Comparison of ENCODE assay signal across 10 cellular contexts in the genomic region with DNA sequence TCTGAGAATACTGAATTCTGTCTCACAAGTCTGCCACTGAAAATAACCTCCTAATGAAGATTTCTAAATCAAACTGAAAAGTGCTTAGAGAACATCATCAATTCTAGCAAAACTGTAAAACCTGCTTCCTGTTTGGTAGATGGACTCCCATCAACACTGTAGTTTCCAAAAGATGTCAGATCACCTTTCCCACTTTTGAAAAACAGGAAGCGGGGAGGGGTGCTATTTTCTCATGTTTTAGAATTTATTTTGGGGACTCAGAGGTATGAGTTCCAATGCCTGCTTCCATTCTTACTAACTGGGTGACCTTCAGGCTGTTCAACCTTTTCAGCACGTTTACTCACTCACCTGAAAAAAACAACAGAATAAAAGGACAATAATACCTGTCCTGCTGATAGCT. TPM values are rescaled to one million over a fixed set of nuclear protein-coding genes. Genes with fewer than 3 reads are reported as not detected.
A peak's percentile ranks its signal among the peaks of the same experiment; 100 is the strongest.
DNase-seq lines count a peak whose midpoint lies in the region; ATAC-seq, FAIRE-seq and TF ChIP-seq lines count a peak whose summit lies in the region.
"Had no signal": no experiment of that assay in that cellular context is flagged by ENCODE, and none has a peak within 500 bp of the region (broad histone marks: within the 10 kb centered on the region; RNA-seq: fewer than 3 reads in every experiment).

No MANE protein-coding gene starts in this region.

- no peaks in the 10 kb centered on the region for H3K27me3 Mint-ChIP-seq in Caco-2 (ENCODE audit: insufficient read depth, unreplicated experiment)

- peak overlapping the region; percentile 59 for H3K9ac ChIP-seq in endothelial cell of umbilical vein (replicated peaks; ENCODE audit: extremely low read depth, insufficient read depth, low read length)
- no peak overlapping the region for H3K9ac ChIP-seq in parathyroid adenoma

- TF ChIP-seq CTCF in Caco-2 (IDR thresholded peaks at IDR 0.05; ENCODE audit: insufficient read depth in 1 of 2, low read depth in 1 of 2, low read length in 1 of 2, severe bottlenecking in 1 of 2, unreplicated experiment in 1 of 2) = no peak
- TF ChIP-seq CTCF in OCI-LY7 (conservative IDR thresholded peaks at IDR 0.05; ENCODE audit: low read length) = no peak; the same call in 1 of the 2 replicates
- no peak for TF ChIP-seq CTCF in endothelial cell of umbilical vein (IDR thresholded peaks at IDR 0.05; ENCODE audit: extremely low read depth in 1 of 2, insufficient read depth in 1 of 2, low read depth in 1 of 2, low read length in 2 of 2)
- no peak for TF ChIP-seq CTCF in parathyroid adenoma (IDR thresholded peaks at IDR 0.05)

- POLR2A ChIA-PET in Caco-2 (lab: Charles Lee) (interaction anchor here (1.7 to 2.3 kb wide), 3 partner anchors 11 to 50 kb away, joined by 19 to 56 read pairs (median 21); a partner anchor contains a TSS), OCI-LY7 (lab: Charles Lee) (interaction anchor here (0.9 to 4.3 kb wide), 7 partner anchors 9 to 61 kb away, joined by 3 to 32 read pairs (median 8); a partner anchor contains a TSS), endothelial cell of umbilical vein (lab: Charles Lee) (no interaction called here)

- H3K79me2 ChIP-seq in OCI-LY7 (ENCODE audit: insufficient read depth, low read depth, low read length) (peaks cover 69% of the 10 kb centered on the region), endothelial cell of umbilical vein (ENCODE audit: control insufficient read depth, insufficient read depth, low read length) (peaks cover 61% of the 10 kb centered on the region), parathyroid adenoma (peaks cover 12% of the 10 kb centered on the region)

- intact Hi-C loops in Caco-2 (cut with micrococcal nuclease; ENCODE audit: unreplicated experiment) (loop anchor here (5.0 kb wide), 1 partner anchor 159 kb away; no protein-coding TSS in a partner anchor), OCI-LY7 (cut with micrococcal nuclease; ENCODE audit: unreplicated experiment) (loop anchor here (5.0 kb wide), 1 partner anchor 124 kb away; no protein-coding TSS in a partner anchor), endothelial cell of umbilical vein (cut with micrococcal nuclease) (loop anchor here (5.0 kb wide), 1 partner anchor 34 kb away; no protein-coding TSS in a partner anchor)

- FAIRE-seq in endothelial cell of umbilical vein (lab: Jason Lieb, UNC) = no peak
- no peak for FAIRE-seq in urothelium cell line (lab: Jason Lieb, UNC)
- FAIRE-seq: endometrium had no signal

- peak overlapping the region; percentile 90 for H3K27ac Mint-ChIP-seq in Caco-2 (ENCODE audit: unreplicated experiment)

- H3K4me1 Mint-ChIP-seq in Caco-2 (ENCODE audit: low read depth, unreplicated experiment) = peaks cover 13% of the 10 kb centered on the region

- dilution Hi-C loops in endothelial cell of umbilical vein (cut with MboI; ENCODE audit: extremely low pct_ligation_motif_present, low sequenced_read_pairs) = no loop called here

- no peaks in the 10 kb centered on the region for H3K9me3 Mint-ChIP-seq in Caco-2 (ENCODE audit: unreplicated experiment)

- no peak for ATAC-seq in esophagus mucosa
- no peak for ATAC-seq in HG02759 (IDR thresholded peaks at IDR 0.05; ENCODE audit: unreplicated experiment)

- BruUV-seq in Caco-2 (replicated peaks; lab: Mats Ljungman, UMichigan) (no TSS peak), OCI-LY7 (replicated peaks; lab: Mats Ljungman, UMichigan) (no TSS peak), endothelial cell of umbilical vein (replicated peaks; lab: Mats Ljungman, UMichigan) (no TSS peak)

- H3K27me3 ChIP-seq in Caco-2 (replicated peaks; ENCODE audit: control insufficient read depth, insufficient read depth, low read length) (no peaks in the 10 kb centered on the region), endothelial cell of umbilical vein (ENCODE audit: control insufficient read depth in 2 of 2, insufficient read depth in 2 of 2, low read length in 2 of 2) (no peaks in the 10 kb centered on the region), parathyroid adenoma (ENCODE audit: control insufficient read depth, insufficient read depth, low read length) (no peaks in the 10 kb centered on the region)

- H2AFZ ChIP-seq in OCI-LY7 (ENCODE audit: low read length) (no peak overlapping the region), endothelial cell of umbilical vein (ENCODE audit: low read depth, low read length) (no peak overlapping the region), parathyroid adenoma (no peak overlapping the region)

- no peaks in the 10 kb centered on the region for H3K9me2 ChIP-seq in OCI-LY7 (ENCODE audit: insufficient read depth, low read length)

- H3K36me3 ChIP-seq in Caco-2 (ENCODE audit: control insufficient read depth, insufficient read depth, low read length) = peaks cover 8% of the 10 kb centered on the region
- H3K36me3 ChIP-seq in OCI-LY7 (ENCODE audit: insufficient read depth, low read length) = peaks cover 87% of the 10 kb centered on the region
- peaks cover 5 to 22% of the 10 kb centered on the region in 2 experiments for H3K36me3 ChIP-seq in endothelial cell of umbilical vein (ENCODE audit: control insufficient read depth in 2 of 2, extremely low read depth in 1 of 2, insufficient read depth in 2 of 2, low read length in 2 of 2)
- no peaks in the 10 kb centered on the region for H3K36me3 ChIP-seq in parathyroid adenoma (ENCODE audit: control insufficient read depth, insufficient read depth, low read length)

- peak overlapping the region; percentile 85 for H3K4me3 Mint-ChIP-seq in Caco-2 (ENCODE audit: unreplicated experiment)

- peaks cover 21% of the 10 kb centered on the region for H3K4me1 ChIP-seq in Caco-2
- peaks cover 49% of the 10 kb centered on the region for H3K4me1 ChIP-seq in OCI-LY7 (ENCODE audit: insufficient read depth, low read length, poor library complexity, severe bottlenecking)
- H3K4me1 ChIP-seq in endothelial cell of umbilical vein (ENCODE audit: control insufficient read depth, extremely low read depth, insufficient read depth, low read length) = peaks cover 43% of the 10 kb centered on the region
- H3K4me1 ChIP-seq in parathyroid adenoma = peaks cover 16% of the 10 kb centered on the region

- peak overlapping the region; percentile 57 for H3K27ac ChIP-seq in OCI-LY7 (ENCODE audit: low read depth, low read length, poor library complexity, severe bottlenecking)
- H3K27ac ChIP-seq in endothelial cell of umbilical vein (ENCODE audit: insufficient read depth, low read depth, low read length) = peak overlapping the region; percentile 14
- H3K27ac ChIP-seq in parathyroid adenoma = no peak overlapping the region

- H3K9me3 ChIP-seq in Caco-2 (no peaks in the 10 kb centered on the region), OCI-LY7 (ENCODE audit: low read length) (no peaks in the 10 kb centered on the region), endothelial cell of umbilical vein (replicated peaks; ENCODE audit: control insufficient read depth, insufficient read depth, low read length) (no peaks in the 10 kb centered on the region), parathyroid adenoma (ENCODE audit: control insufficient read depth, low read length) (no peaks in the 10 kb centered on the region)

- H3K9me1 ChIP-seq in endothelial cell of umbilical vein (replicated peaks; ENCODE audit: control insufficient read depth, extremely low read depth, insufficient read depth, low read length) = no peaks in the 10 kb centered on the region

- peak overlapping the region; percentile 97 for H3K4me2 ChIP-seq in OCI-LY7 (ENCODE audit: low read length)
- H3K4me2 ChIP-seq in endothelial cell of umbilical vein (ENCODE audit: insufficient read depth, low read length) = peak overlapping the region; percentile 94
- peak overlapping the region; percentile 86 for H3K4me2 ChIP-seq in parathyroid adenoma (ENCODE audit: low read length)

- no peak for DNase-seq in Caco-2
- DNase-seq in OCI-LY7 (ENCODE audit: low spot score) = no peak
- no peak for DNase-seq in endothelial cell of umbilical vein (ENCODE audit: low read depth, low spot score)
- DNase-seq in urothelium cell line (ENCODE audit: low spot score) = no peak
- DNase-seq in COLO829 (ENCODE audit: low spot score) = no peak
- DNase-seq: NCI-H774 had no signal

- peak overlapping the region; percentile 94 for H3K4me3 ChIP-seq in Caco-2 (ENCODE audit: low read depth, low read length)
- H3K4me3 ChIP-seq in OCI-LY7 (ENCODE audit: low read depth, low read length, poor library complexity, severe bottlenecking) = peak overlapping the region; percentile 76
- H3K4me3 ChIP-seq in endothelial cell of umbilical vein (replicated peaks in 1 of 3; ENCODE audit: insufficient read depth in 1 of 3, low read depth in 1 of 3, low read length in 3 of 3) = peak overlapping the region; percentile 48 to 76 (median 69)
- H3K4me3 ChIP-seq in parathyroid adenoma (ENCODE audit: low read depth, low read length) = peak overlapping the region; percentile 87

- CTCF ChIA-PET in Caco-2 (lab: Charles Lee) = interaction anchor here (0.9 kb wide), 1 partner anchor 164 kb away, joined by 3 read pairs; no protein-coding TSS in a partner anchor
- CTCF ChIA-PET in OCI-LY7 (lab: Charles Lee; ENCODE audit: unreplicated experiment) = no interaction called here
- CTCF ChIA-PET in endothelial cell of umbilical vein (lab: Charles Lee) = interaction anchor here (1.7 kb wide), 1 partner anchor 33 kb away, joined by 6 read pairs; no protein-coding TSS in a partner anchor

- H4K20me1 ChIP-seq in OCI-LY7 (ENCODE audit: insufficient read depth, low read length) = peaks cover 46% of the 10 kb centered on the region
- H4K20me1 ChIP-seq in endothelial cell of umbilical vein (replicated peaks; ENCODE audit: control insufficient read depth, extremely low read depth, insufficient read depth, low read length) = no peaks in the 10 kb centered on the region

- TF ChIP-seq POLR2A in endothelial cell of umbilical vein (IDR thresholded peaks at IDR 0.05; ENCODE audit: low read depth, low read length) = no peak

- H3K36me3 Mint-ChIP-seq in Caco-2 (ENCODE audit: insufficient read depth, unreplicated experiment) = peaks cover 93% of the 10 kb centered on the region

RNA-seq across cellular contexts. Expression of a gene that starts 1.2 kb away (rescaled TPM):
- 181 and 186 TPM in 2 replicates for total RNA-seq in Caco-2 (2022)
- 36.7 and 42.4 TPM in 2 replicates for total RNA-seq in OCI-LY7 (2014; rRNA removed; shearing (Covaris generic))
- 65.4 and 67.2 TPM in 2 replicates for total RNA-seq in OCI-LY7 (2022)
- total RNA-seq in endothelial cell of umbilical vein = 107 and 114 TPM in 2 replicates
- polyA plus RNA-seq in endothelial cell of umbilical vein = 20.2 and 29.0 TPM in 2 replicates
- 52.0 and 63.6 TPM in 2 replicates for polyA plus RNA-seq in endothelial cell of umbilical vein (2011; cell fraction: cytosol; rRNA removed)
- polyA plus RNA-seq in endothelial cell of umbilical vein (2011; cell fraction: nucleus; rRNA removed) = 21.9 and 28.7 TPM in 2 replicates
- 124 and 221 TPM in 2 replicates for polyA plus RNA-seq in endothelial cell of umbilical vein (2012)
- polyA minus RNA-seq in endothelial cell of umbilical vein = 13.2 and 13.4 TPM in 2 replicates
- polyA minus RNA-seq in endothelial cell of umbilical vein (2011; cell fraction: cytosol; rRNA and poly(A)+ RNA removed) = 24.8 TPM
- 34.2 and 44.0 TPM in 2 replicates for polyA minus RNA-seq in endothelial cell of umbilical vein (2011; cell fraction: nucleus; rRNA and poly(A)+ RNA removed)
- total RNA-seq in esophagus mucosa = 60.8 TPM

RNA-seq across cellular contexts. Expression of a gene that starts 11.7 kb away (rescaled TPM):
- total RNA-seq in Caco-2 (2022) = 170 and 171 TPM in 2 replicates
- total RNA-seq in OCI-LY7 (2014; rRNA removed; shearing (Covaris generic)) = 77.2 and 99.4 TPM in 2 replicates
- total RNA-seq in OCI-LY7 (2022) = 119 and 122 TPM in 2 replicates
- total RNA-seq in endothelial cell of umbilical vein = 47.4 and 57.2 TPM in 2 replicates
- 12.1 and 14.9 TPM in 2 replicates for polyA plus RNA-seq in endothelial cell of umbilical vein
- 26.1 and 28.8 TPM in 2 replicates for polyA plus RNA-seq in endothelial cell of umbilical vein (2011; cell fraction: cytosol; rRNA removed)
- polyA plus RNA-seq in endothelial cell of umbilical vein (2011; cell fraction: nucleus; rRNA removed) = 15.9 and 16.0 TPM in 2 replicates
- 43.9 and 54.5 TPM in 2 replicates for polyA plus RNA-seq in endothelial cell of umbilical vein (2012)
- polyA minus RNA-seq in endothelial cell of umbilical vein = 88.1 and 114 TPM in 2 replicates
- polyA minus RNA-seq in endothelial cell of umbilical vein (2011; cell fraction: cytosol; rRNA and poly(A)+ RNA removed) = 126 TPM
- polyA minus RNA-seq in endothelial cell of umbilical vein (2011; cell fraction: nucleus; rRNA and poly(A)+ RNA removed) = 17.4 and 22.8 TPM in 2 replicates
- total RNA-seq in esophagus mucosa = 62.5 TPM

RNA-seq across cellular contexts. Expression of a gene that starts 11.7 kb away (rescaled TPM):
- 0.16 and 0.18 TPM in 2 replicates for total RNA-seq in Caco-2 (2022)
- total RNA-seq in OCI-LY7 (2014; rRNA removed; shearing (Covaris generic)) = not detected in 2 replicates
- 0.11 and 0.13 TPM in 2 replicates for total RNA-seq in OCI-LY7 (2022)
- total RNA-seq in endothelial cell of umbilical vein = not detected in 2 replicates
- 0.02 and 0.04 TPM in 2 replicates for polyA plus RNA-seq in endothelial cell of umbilical vein
- polyA plus RNA-seq in endothelial cell of umbilical vein (2011; cell fraction: cytosol; rRNA removed) = 0.01 TPM in 1 of 2 replicates, not detected in the other
- polyA plus RNA-seq in endothelial cell of umbilical vein (2011; cell fraction: nucleus; rRNA removed) = 0.13 and 0.20 TPM in 2 replicates
- 0.11 and 0.15 TPM in 2 replicates for polyA plus RNA-seq in endothelial cell of umbilical vein (2012)
- not detected in 2 replicates for polyA minus RNA-seq in endothelial cell of umbilical vein
- not detected for polyA minus RNA-seq in endothelial cell of umbilical vein (2011; cell fraction: cytosol; rRNA and poly(A)+ RNA removed)
- not detected in 2 replicates for polyA minus RNA-seq in endothelial cell of umbilical vein (2011; cell fraction: nucleus; rRNA and poly(A)+ RNA removed)
- total RNA-seq in esophagus mucosa = not detected

RNA-seq across cellular contexts. Expression of a gene that starts 23.9 kb away (rescaled TPM):
- total RNA-seq in Caco-2 (2022) = 202 and 228 TPM in 2 replicates
- total RNA-seq in OCI-LY7 (2014; rRNA removed; shearing (Covaris generic)) = 47.2 and 50.5 TPM in 2 replicates
- 81.5 and 114 TPM in 2 replicates for total RNA-seq in OCI-LY7 (2022)
- 299 and 304 TPM in 2 replicates for total RNA-seq in endothelial cell of umbilical vein
- 323 and 387 TPM in 2 replicates for polyA plus RNA-seq in endothelial cell of umbilical vein
- 384 and 406 TPM in 2 replicates for polyA plus RNA-seq in endothelial cell of umbilical vein (2011; cell fraction: cytosol; rRNA removed)
- polyA plus RNA-seq in endothelial cell of umbilical vein (2011; cell fraction: nucleus; rRNA removed) = 161 and 176 TPM in 2 replicates
- polyA plus RNA-seq in endothelial cell of umbilical vein (2012) = 295 and 377 TPM in 2 replicates
- polyA minus RNA-seq in endothelial cell of umbilical vein = 334 TPM in 2 replicates
- 43.1 TPM for polyA minus RNA-seq in endothelial cell of umbilical vein (2011; cell fraction: cytosol; rRNA and poly(A)+ RNA removed)
- polyA minus RNA-seq in endothelial cell of umbilical vein (2011; cell fraction: nucleus; rRNA and poly(A)+ RNA removed) = 47.0 and 69.2 TPM in 2 replicates
- total RNA-seq in esophagus mucosa = 23.8 TPM

RNA-seq across cellular contexts. Expression of a gene that starts 49.9 kb away (rescaled TPM):
- total RNA-seq in Caco-2 (2022) (230 TPM in 2 replicates), OCI-LY7 (2022) (143 and 155 TPM in 2 replicates), endothelial cell of umbilical vein (92.5 and 93.2 TPM in 2 replicates), esophagus mucosa (35.8 TPM)
- 83.4 and 90.7 TPM in 2 replicates for total RNA-seq in OCI-LY7 (2014; rRNA removed; shearing (Covaris generic))
- polyA plus RNA-seq in endothelial cell of umbilical vein = 75.8 and 90.1 TPM in 2 replicates
- polyA plus RNA-seq in endothelial cell of umbilical vein (2011; cell fraction: cytosol; rRNA removed) = 116 and 117 TPM in 2 replicates
- 290 and 328 TPM in 2 replicates for polyA plus RNA-seq in endothelial cell of umbilical vein (2011; cell fraction: nucleus; rRNA removed)
- polyA plus RNA-seq in endothelial cell of umbilical vein (2012) = 77.8 and 85.4 TPM in 2 replicates
- polyA minus RNA-seq in endothelial cell of umbilical vein = 67.7 and 82.1 TPM in 2 replicates
- 65.2 TPM for polyA minus RNA-seq in endothelial cell of umbilical vein (2011; cell fraction: cytosol; rRNA and poly(A)+ RNA removed)
- polyA minus RNA-seq in endothelial cell of umbilical vein (2011; cell fraction: nucleus; rRNA and poly(A)+ RNA removed) = 59.1 and 75.2 TPM in 2 replicates
